8 cellular contexts compared by ENCODE assay signal in genomic region chr22:35399678-35400334, GRCh38. TPM values are rescaled to one million over a fixed set of nuclear protein-coding genes. Genes with fewer than 3 reads are reported as not detected.
DNase-seq lines count a peak whose midpoint lies in the region; ATAC-seq, FAIRE-seq and TF ChIP-seq lines count a peak whose summit lies in the region.

Gene MCM5 (plus strand): TSS chr22:35400140. CDS start chr22:35400439, 299 bp downstream.

- intact Hi-C loops in left ventricle myocardium inferior (cut with micrococcal nuclease), result loop anchor here (10.0 kb wide), 1 partner anchor 45 kb away; no protein-coding TSS in a partner anchor

- H3K27ac Mint-ChIP-seq in T-helper 1 cell treated with Interleukin-12 subunit alpha and Interleukin-12 subunit beta and Interleukin-4 antibody, amounts not matched to agents 30 μg/mL and 1 μg/mL, for 36 hours, result peak within 1 kb of the TSS; percentile 98
- H3K27ac Mint-ChIP-seq in progenitor cell of endocrine pancreas, result peak within 1 kb of the TSS; percentile 98

- peaks cover 21% of the 10 kb centered on the region for H3K36me3 Mint-ChIP-seq in T-helper 1 cell treated with Interleukin-12 subunit alpha and Interleukin-12 subunit beta and Interleukin-4 antibody, amounts not matched to agents 30 μg/mL and 1 μg/mL, for 36 hours (ENCODE audit: low read depth)
- H3K36me3 Mint-ChIP-seq in progenitor cell of endocrine pancreas (ENCODE audit: insufficient read depth), result peaks cover 8% of the 10 kb centered on the region

- no peaks in the 10 kb centered on the region for H3K27me3 Mint-ChIP-seq in T-helper 1 cell treated with Interleukin-12 subunit alpha and Interleukin-12 subunit beta and Interleukin-4 antibody, amounts not matched to agents 30 μg/mL and 1 μg/mL, for 36 hours (ENCODE audit: low read depth)
- H3K27me3 Mint-ChIP-seq in progenitor cell of endocrine pancreas, result no peaks in the 10 kb centered on the region

- peak; percentile 97 for FAIRE-seq in GM12892 (lab: Jason Lieb, UNC)

- WGBS in urinary bladder, result 2% methylated on average over 51 of the region's 51 CpGs

- no peaks in the 10 kb centered on the region for H3K9me3 Mint-ChIP-seq in T-helper 1 cell treated with Interleukin-12 subunit alpha and Interleukin-12 subunit beta and Interleukin-4 antibody, amounts not matched to agents 30 μg/mL and 1 μg/mL, for 36 hours
- H3K9me3 Mint-ChIP-seq in progenitor cell of endocrine pancreas (ENCODE audit: low read depth), result no peaks in the 10 kb centered on the region

- H3K27ac ChIP-seq in left ventricle myocardium inferior (replicated peaks) (peak within 1 kb of the TSS; percentile 80), urinary bladder (ENCODE audit: low read depth) (no peak within 1 kb of the TSS)

- DNase-seq in GM12892 (ENCODE audit: insufficient read length) (peak; percentile 99), NCI-H146 treated with DMSO at 0.1 percent for 48 hours (lab: John Stamatoyannopoulos, UW; ENCODE audit: unreplicated experiment) (peak; percentile 91), amniotic stem cell (lab: John Stamatoyannopoulos, UW) (peak; percentile 95), left ventricle myocardium inferior (peak; percentile 98), progenitor cell of endocrine pancreas (ENCODE audit: low spot score, unreplicated experiment) (peak; percentile 90)

- no peaks in the 10 kb centered on the region for H3K27me3 ChIP-seq in left ventricle myocardium inferior (ENCODE audit: low read depth)

- no peaks in the 10 kb centered on the region for H3K9me3 ChIP-seq in left ventricle myocardium inferior (replicated peaks)

- H3K36me3 ChIP-seq in left ventricle myocardium inferior, result peaks cover 20% of the 10 kb centered on the region
- H3K36me3 ChIP-seq in urinary bladder (ENCODE audit: insufficient read depth), result no peaks in the 10 kb centered on the region

- peak within 1 kb of the TSS; percentile 94 for H3K4me3 ChIP-seq in left ventricle myocardium inferior
- peak within 1 kb of the TSS; percentile 62 for H3K4me3 ChIP-seq in urinary bladder (ENCODE audit: low read depth, low read length)

- H3K4me1 Mint-ChIP-seq in T-helper 1 cell treated with Interleukin-12 subunit alpha and Interleukin-12 subunit beta and Interleukin-4 antibody, amounts not matched to agents 30 μg/mL and 1 μg/mL, for 36 hours (ENCODE audit: low read depth), result peaks cover 24% of the 10 kb centered on the region
- peaks cover 23% of the 10 kb centered on the region for H3K4me1 Mint-ChIP-seq in progenitor cell of endocrine pancreas (ENCODE audit: low read depth)

- peak; percentile 84 for TF ChIP-seq POLR2A in GM12892 (IDR thresholded peaks at IDR 0.05; ENCODE audit: low read depth, low read length)

- ATAC-seq in HG02852 (IDR thresholded peaks at IDR 0.05; ENCODE audit: unreplicated experiment), result peak; percentile 95

- H3K4me3 Mint-ChIP-seq in T-helper 1 cell treated with Interleukin-12 subunit alpha and Interleukin-12 subunit beta and Interleukin-4 antibody, amounts not matched to agents 30 μg/mL and 1 μg/mL, for 36 hours, result peak within 1 kb of the TSS; percentile 99
- peak within 1 kb of the TSS; percentile 99 for H3K4me3 Mint-ChIP-seq in progenitor cell of endocrine pancreas (ENCODE audit: low read depth)

- TF ChIP-seq CTCF in left ventricle myocardium inferior (IDR thresholded peaks at IDR 0.05; ENCODE audit: borderline replicate concordance), result no peak
- no peak for TF ChIP-seq CTCF in progenitor cell of endocrine pancreas (IDR thresholded peaks at IDR 0.05; ENCODE audit: unreplicated experiment)

- H3K4me1 ChIP-seq in left ventricle myocardium inferior (peaks cover 16% of the 10 kb centered on the region), urinary bladder (ENCODE audit: insufficient read depth) (no peaks in the 10 kb centered on the region)

RNA-seq across cellular contexts. Expression of gene MCM5, which starts in this region (rescaled TPM):
- 105 TPM for polyA plus RNA-seq in GM12892 (2012; ENCODE audit: missing spikeins)
- total RNA-seq in left ventricle myocardium inferior (8.3 TPM), progenitor cell of endocrine pancreas (84.8 and 92.8 TPM in 2 replicates), urinary bladder (24.7 TPM)
- polyA plus RNA-seq in urinary bladder, result 22.2 TPM
